18 cellular contexts compared by ENCODE assay signal in genomic region chr14:36857842-36858445, GRCh38.
A peak's percentile ranks its signal among the peaks of the same experiment; 100 is the strongest.
DNase-seq lines count a peak whose midpoint lies in the region; ATAC-seq and TF ChIP-seq lines count a peak whose summit lies in the region.
"Had no signal": no experiment of that assay in that cellular context is flagged by ENCODE, and none has a peak within 500 bp of the region (broad histone marks: within the 10 kb centered on the region; RNA-seq: fewer than 3 reads in every experiment).

No MANE protein-coding gene starts in this region.

- ATAC-seq in left ventricle myocardium superior (peak; percentile 75), sciatic nerve (peak; percentile 92), HG03139 (IDR thresholded peaks at IDR 0.05; ENCODE audit: unreplicated experiment) (no peak), GM21528 (IDR thresholded peaks at IDR 0.05; ENCODE audit: low FRiP score, unreplicated experiment) (no peak)

- intact Hi-C loops in left ventricle myocardium superior (cut with micrococcal nuclease), result no loop called here
- intact Hi-C loops in sciatic nerve (cut with DNase I), result no loop called here

- H3K4me3 ChIP-seq in right atrium auricular region, result no peak overlapping the region
- H3K4me3 ChIP-seq: BLaER1, GM23338, SJSA1 had no signal

- H3K9me3 ChIP-seq in right atrium auricular region, result no peaks in the 10 kb centered on the region
- H3K9me3 ChIP-seq: BLaER1, SJSA1 had no signal

- H3K27ac ChIP-seq in right atrium auricular region, result no peak overlapping the region
- H3K27ac ChIP-seq: BLaER1, SJSA1 had no signal

- no peaks in the 10 kb centered on the region for H3K27me3 ChIP-seq in right atrium auricular region
- H3K27me3 ChIP-seq: BLaER1 had no signal

- H3K36me3 ChIP-seq in right atrium auricular region, result no peaks in the 10 kb centered on the region
- H3K36me3 ChIP-seq: BLaER1, SJSA1 had no signal

- no peak for TF ChIP-seq CTCF in right atrium auricular region (IDR thresholded peaks at IDR 0.05)

- no peaks in the 10 kb centered on the region for H3K4me1 ChIP-seq in right atrium auricular region
- H3K4me1 ChIP-seq: BLaER1, SJSA1 had no signal

- DNase-seq in left ventricle myocardium superior, result no peak
- DNase-seq in right atrium auricular region (ENCODE audit: low spot score), result no peak
- DNase-seq in fibroblast of gingiva (ENCODE audit: low read depth), result peak; percentile 7
- DNase-seq in sciatic nerve (ENCODE audit: low spot score), result no peak
- DNase-seq in NCI-H345 (lab: John Stamatoyannopoulos, UW), result no peak
- DNase-seq: CD4-positive, alpha-beta T cell; H9; IMR-90; KG1; MM.1S; NCI-H1694; NCI-H526 treated with DMSO at 0.1 percent for 48 hours; OCI-M1 had no signal

Comparison
In these comparisons a context has a peak if more than half of its experiments do, and no peak if none do; other contexts are left out.
1. ATAC-seq: peak in left ventricle myocardium superior (single experiment) and sciatic nerve (single experiment); none in HG03139 (single experiment) and GM21528 (single experiment).